ENCODE assay signal across 1 cellular context in genomic region chr7:122304604-122304975, GRCh38.
TF ChIP-seq lines count a peak whose summit lies in the region.

Gene FEZF1, minus strand, starts transcription at chr7:122304750. Its CDS starts 313 bp downstream, at chr7:122304437.

TF ChIP-seq in HepG2, 621 proteins besides CTCF, POLR2A, EP300 and RAD21 (continued from another document and continues in another):
- no peak for TF ChIP-seq MEF2D (CRISPR knock-in tag; IDR thresholded peaks at IDR 0.05)
- TF ChIP-seq CEBPG (CRISPR knock-in tag; IDR thresholded peaks at IDR 0.05): peak; percentile 61; the same call in 1 of the 2 replicates
- no peak for TF ChIP-seq TBL1XR1 (IDR thresholded peaks at IDR 0.05; ENCODE audit: borderline replicate concordance, low read length, partially characterized antibody)
- no peak for TF ChIP-seq ZNF879 (CRISPR knock-in tag; IDR thresholded peaks at IDR 0.05)
- TF ChIP-seq ZNF670 (CRISPR knock-in tag; IDR thresholded peaks at IDR 0.05; ENCODE audit: borderline replicate concordance): no peak
- peak; percentile 24; the same call in 1 of the 2 replicates for TF ChIP-seq SOX5 (CRISPR knock-in tag; IDR thresholded peaks at IDR 0.05; ENCODE audit: borderline replicate concordance)
- no peak for TF ChIP-seq CHCHD3 (CRISPR knock-in tag; IDR thresholded peaks at IDR 0.05)
- TF ChIP-seq ZNF629 (CRISPR knock-in tag; conservative IDR thresholded peaks at IDR 0.05): no peak
- TF ChIP-seq SMAD3 (CRISPR knock-in tag; IDR thresholded peaks at IDR 0.05): peak; percentile 57; the same call in 1 of the 2 replicates
- no peak for TF ChIP-seq SIN3A (IDR thresholded peaks at IDR 0.05; ENCODE audit: borderline replicate concordance, low read depth, low read length)
- 0 out of 2 replicates have a peak, but pooled peaks have one; percentile 25 for TF ChIP-seq PATZ1 (CRISPR knock-in tag; IDR thresholded peaks at IDR 0.05)
- peak; percentile 84; the same call in 1 of the 2 replicates for TF ChIP-seq ZNF362 (CRISPR knock-in tag; IDR thresholded peaks at IDR 0.05; ENCODE audit: borderline replicate concordance)
- 0 out of 2 replicates have a peak, but pooled peaks have one; percentile 18 for TF ChIP-seq FOXA1 (IDR thresholded peaks at IDR 0.05)
- peak; percentile 69 for TF ChIP-seq FOXA1 (CRISPR knock-in tag; IDR thresholded peaks at IDR 0.05)
- TF ChIP-seq ZFP91 (CRISPR knock-in tag; IDR thresholded peaks at IDR 0.05; ENCODE audit: borderline replicate concordance): no peak
- no peak for TF ChIP-seq MIER2 (CRISPR knock-in tag; IDR thresholded peaks at IDR 0.05)
- TF ChIP-seq GABPB1 (CRISPR knock-in tag; IDR thresholded peaks at IDR 0.05): peak; percentile 25; the same call in 1 of the 2 replicates
- TF ChIP-seq HDAC1 (CRISPR knock-in tag; IDR thresholded peaks at IDR 0.05): 0 out of 2 replicates have a peak, but pooled peaks have one; percentile 10
- TF ChIP-seq SOX6 (IDR thresholded peaks at IDR 0.05): no peak
- peak; percentile 32; the same call in 1 of the 2 replicates for TF ChIP-seq SOX6 (CRISPR knock-in tag; IDR thresholded peaks at IDR 0.05)
- TF ChIP-seq E2F5 (CRISPR knock-in tag; conservative IDR thresholded peaks at IDR 0.05): no peak
- TF ChIP-seq NFE2L1 (CRISPR knock-in tag; IDR thresholded peaks at IDR 0.05; ENCODE audit: borderline replicate concordance): no peak
- TF ChIP-seq RERE (CRISPR knock-in tag; IDR thresholded peaks at IDR 0.05; ENCODE audit: low read depth): 0 out of 2 replicates have a peak, but pooled peaks have one; percentile 38
- TF ChIP-seq NFYC (CRISPR knock-in tag; IDR thresholded peaks at IDR 0.05): 0 out of 2 replicates have a peak, but pooled peaks have one; percentile 12
- 0 out of 2 replicates have a peak, but pooled peaks have one; percentile 14 for TF ChIP-seq ZMYM4 (CRISPR knock-in tag; IDR thresholded peaks at IDR 0.05)
- peak; percentile 97 for TF ChIP-seq HHEX (CRISPR knock-in tag; IDR thresholded peaks at IDR 0.05)
- no peak for TF ChIP-seq KAT2B (IDR thresholded peaks at IDR 0.05; ENCODE audit: borderline replicate concordance, low read depth, low read length)
- peak; percentile 57; the same call in 1 of the 2 replicates for TF ChIP-seq CEBPB (IDR thresholded peaks at IDR 0.05; ENCODE audit: borderline replicate concordance, low read depth, low read length)
- peak; percentile 46; the same call in 1 of the 2 replicates for TF ChIP-seq FOXP4 (CRISPR knock-in tag; IDR thresholded peaks at IDR 0.05)
- TF ChIP-seq MAZ (IDR thresholded peaks at IDR 0.05; ENCODE audit: borderline replicate concordance, low read depth, low read length): 0 out of 2 replicates have a peak, but pooled peaks have one; percentile 15
- no peak for TF ChIP-seq MAZ (CRISPR knock-in tag; IDR thresholded peaks at IDR 0.05; ENCODE audit: low read depth)
- no peak for TF ChIP-seq FOXP1 (IDR thresholded peaks at IDR 0.05)
- peak; percentile 88 for TF ChIP-seq FOXP1 (CRISPR knock-in tag; IDR thresholded peaks at IDR 0.05)
- TF ChIP-seq BCL3 (CRISPR knock-in tag; IDR thresholded peaks at IDR 0.05): no peak
- peak; percentile 82; the same call in 1 of the 2 replicates for TF ChIP-seq FOXA3 (CRISPR knock-in tag; IDR thresholded peaks at IDR 0.05)
- peak; percentile 67 for TF ChIP-seq BCL6 (CRISPR knock-in tag; IDR thresholded peaks at IDR 0.05)
- TF ChIP-seq JUNB (CRISPR knock-in tag; IDR thresholded peaks at IDR 0.05; ENCODE audit: borderline replicate concordance): no peak
- no peak for TF ChIP-seq HOMEZ (CRISPR knock-in tag; IDR thresholded peaks at IDR 0.05; ENCODE audit: low read depth)
- TF ChIP-seq SNRNP70 (IDR thresholded peaks at IDR 0.05; ENCODE audit: low read depth, low read length): no peak
- 0 out of 2 replicates have a peak, but pooled peaks have one; percentile 13 for TF ChIP-seq HNF1A (IDR thresholded peaks at IDR 0.05; ENCODE audit: low read depth)
- no peak for TF ChIP-seq HNF1A (CRISPR knock-in tag; IDR thresholded peaks at IDR 0.05; ENCODE audit: borderline replicate concordance)
